Comparison of ENCODE assay signal across 8 cellular contexts in genomic region chr22:41367039-41367679, GRCh38. TPM values are rescaled to one million over a fixed set of nuclear protein-coding genes. Genes with fewer than 3 reads are reported as not detected.
DNase-seq lines count a peak whose midpoint lies in the region; ATAC-seq, FAIRE-seq and TF ChIP-seq lines count a peak whose summit lies in the region.

No MANE protein-coding gene starts in this region.

- H3K9ac ChIP-seq in GM12878 (ENCODE audit: control insufficient read depth, insufficient read depth, low read length): no peak overlapping the region
- H3K9ac ChIP-seq in rectal smooth muscle tissue (ENCODE audit: low read length): no peak overlapping the region

- no peak for TF ChIP-seq RAD21 in GM12878 (IDR thresholded peaks at IDR 0.05; ENCODE audit: insufficient read depth, low read depth, low read length)

- H2AFZ ChIP-seq in GM12878 (ENCODE audit: control insufficient read depth, low read depth, low read length): no peak overlapping the region

- intact Hi-C loops in GM12878 (cut with micrococcal nuclease; ENCODE audit: unreplicated experiment): no loop called here
- intact Hi-C loops in right cardiac atrium (cut with DNase I): no loop called here

- no peaks in the 10 kb centered on the region for H3K79me2 ChIP-seq in GM12878 (ENCODE audit: control insufficient read depth, insufficient read depth, low read length)

- H3K27me3 ChIP-seq in GM12878 (replicated peaks in 1 of 2; ENCODE audit: control insufficient read depth in 2 of 2, insufficient read depth in 2 of 2, low read length in 1 of 2) (peaks cover 0 to 3% of the 10 kb centered on the region in 2 experiments; a peak in 1 of 4 replicates), right cardiac atrium (ENCODE audit: control insufficient read depth, insufficient read depth) (no peaks in the 10 kb centered on the region), rectal smooth muscle tissue (ENCODE audit: control insufficient read depth, insufficient read depth, low read length) (no peaks in the 10 kb centered on the region)

- no peak overlapping the region for H3K4me2 ChIP-seq in GM12878 (ENCODE audit: control insufficient read depth, insufficient read depth)

- CTCF ChIA-PET in GM12878 (lab: Yijun Ruan, JAX): interaction anchor here (1.5 kb wide), 1 partner anchor 37 kb away, joined by 3 read pairs; no protein-coding TSS in a partner anchor

- H3K36me3 ChIP-seq in GM12878 (ENCODE audit: control insufficient read depth in 2 of 2, insufficient read depth in 2 of 2, low read length in 1 of 2) (no peaks in the 10 kb centered on the region), rectal smooth muscle tissue (ENCODE audit: control insufficient read depth, insufficient read depth, low read length) (no peaks in the 10 kb centered on the region)

- no peaks in the 10 kb centered on the region for H4K20me1 ChIP-seq in GM12878 (ENCODE audit: control insufficient read depth, insufficient read depth)

- RAD21 ChIA-PET in GM12878 (lab: Charles Lee; ENCODE audit: unreplicated experiment): no interaction called here

- TF ChIP-seq CTCF in HFF-Myc (IDR thresholded peaks at IDR 0.05; ENCODE audit: low read depth, low read length, missing control alignments) (peak; percentile 39), GM12878 (IDR thresholded peaks at IDR 0.05 in 2 of 3, conservative IDR thresholded peaks at IDR 0.05 in 1 of 3; ENCODE audit: control insufficient read depth in 2 of 3, extremely low read depth in 1 of 3, insufficient read depth in 1 of 3, low read depth in 3 of 3, low read length in 3 of 3) (no peak)

- H3K27ac ChIP-seq in GM12878 (ENCODE audit: control insufficient read depth, insufficient read depth) (no peak overlapping the region), right cardiac atrium (ENCODE audit: low read length) (peak overlapping the region; percentile 44), rectal smooth muscle tissue (ENCODE audit: low read depth, low read length) (peak overlapping the region; percentile 76)

- in situ Hi-C loops in GM12878 (cut with MboI): no loop called here

- DNase-seq in AML-193 (lab: John Stamatoyannopoulos, UW) (peak; percentile 73 to 78), HFF-Myc (ENCODE audit: extremely low read depth, low read depth) (peak; percentile 85), NCI-H774 (lab: John Stamatoyannopoulos, UW) (peak; percentile 82), GM12878 (ENCODE audit: low read depth, low spot score) (no peak), right cardiac atrium (peak; percentile 98 to 100 (median 99)), T-helper 9 cell (no peak)

- no peak for TF ChIP-seq POLR2A in GM12878 (IDR thresholded peaks at IDR 0.05; ENCODE audit: low read depth, low read length)

- no TSS peak for BruUV-seq in GM12878 (replicated peaks; lab: Mats Ljungman, UMichigan)

- SMC1A ChIA-PET in GM12878 (lab: Charles Lee; ENCODE audit: uncharacterized antibody, unreplicated experiment): no interaction called here

- no peaks in the 10 kb centered on the region for H3K4me1 ChIP-seq in GM12878 (ENCODE audit: control insufficient read depth, insufficient read depth, low read length)
- peaks cover 5% of the 10 kb centered on the region for H3K4me1 ChIP-seq in right cardiac atrium (ENCODE audit: control insufficient read depth, insufficient read depth, low read length)
- H3K4me1 ChIP-seq in rectal smooth muscle tissue (ENCODE audit: control insufficient read depth, insufficient read depth, low read length): peaks cover 12% of the 10 kb centered on the region

- POLR2A ChIA-PET in GM12878 (lab: Charles Lee): no interaction called here

- ATAC-seq in GM12878: peak; percentile 57
- ATAC-seq in right cardiac atrium: peak; percentile 96 to 97
- ATAC-seq in HG03139 (IDR thresholded peaks at IDR 0.05; ENCODE audit: unreplicated experiment): no peak

- WGBS in GM12878 (ENCODE audit: insufficient coverage, insufficient replicate concordance, low lambda C conversion rate, missing lambda C conversion rate): 10% methylated on average over 14 of the region's 21 CpGs
- 3% methylated on average over 21 of the region's 21 CpGs for WGBS in right cardiac atrium

- no peak for FAIRE-seq in GM12878 (lab: Jason Lieb, UNC)

- H3K4me3 ChIP-seq in HFF-Myc (replicated peaks; ENCODE audit: low read depth, low read length): peak overlapping the region; percentile 31
- no peak overlapping the region for H3K4me3 ChIP-seq in GM12878
- H3K4me3 ChIP-seq in right cardiac atrium (ENCODE audit: low read length): peak overlapping the region; percentile 1
- H3K4me3 ChIP-seq in rectal smooth muscle tissue (ENCODE audit: low read length): peak overlapping the region; percentile 75

- no peaks in the 10 kb centered on the region for H3K9me3 ChIP-seq in GM12878 (replicated peaks; ENCODE audit: control insufficient read depth, insufficient read depth, low read length)
- no peaks in the 10 kb centered on the region for H3K9me3 ChIP-seq in right cardiac atrium (ENCODE audit: control insufficient read depth, low read length)

- no peak for TF ChIP-seq EP300 in GM12878 (IDR thresholded peaks at IDR 0.05; ENCODE audit: borderline replicate concordance in 1 of 2, control insufficient read depth in 1 of 2, low read depth in 2 of 2, low read length in 2 of 2)

TF ChIP-seq in GM12878, 131 proteins besides CTCF, POLR2A, EP300 and RAD21:
- TF ChIP-seq BHLHE40 (IDR thresholded peaks at IDR 0.05; ENCODE audit: borderline replicate concordance in 1 of 2, low read depth in 2 of 2, low read length in 1 of 2) (0 out of 4 replicates have a peak, but pooled peaks of 1 of the 2 experiments have one; percentile 11), MXI1 (IDR thresholded peaks at IDR 0.05; ENCODE audit: low read depth, low read length) (no peak), PAX5 (IDR thresholded peaks at IDR 0.05; ENCODE audit: borderline replicate concordance, low read depth, low read length) (no peak), CHD4 (IDR thresholded peaks at IDR 0.05) (no peak), RCOR1 (conservative IDR thresholded peaks at IDR 0.05; ENCODE audit: low read depth, low read length) (no peak), LARP7 (IDR thresholded peaks at IDR 0.05) (no peak), USF1 (IDR thresholded peaks at IDR 0.05; ENCODE audit: borderline replicate concordance, extremely low read length, insufficient read depth, low read depth, low read length) (peak; percentile 72), TBL1XR1 (IDR thresholded peaks at IDR 0.05; ENCODE audit: low read depth, low read length) (no peak)

RNA-seq across cellular contexts. Expression of gene TEF, which starts 14.6 kb away (rescaled TPM):
- 1.7 TPM in 2 replicates for total RNA-seq in GM12878 (2013; cell fraction: nucleolus; rRNA removed)
- 3.1 and 3.6 TPM in 2 replicates for total RNA-seq in GM12878 (2014; rRNA removed)
- 1.7 and 2.0 TPM in 2 replicates for total RNA-seq in GM12878 (2014; rRNA removed; fragmentation: Illumina TruSeq; extraction: Trizol)
- total RNA-seq in GM12878 (2021): 4.9 and 5.8 TPM in 2 replicates
- polyA plus RNA-seq in GM12878 (2011; ENCODE audit: low read depth): 1.4 TPM
- 1.6 and 4.4 TPM in 2 replicates for polyA plus RNA-seq in GM12878 (2011; rRNA removed)
- polyA plus RNA-seq in GM12878 (2011; cell fraction: cytosol; rRNA removed): 2.8 and 4.0 TPM in 2 replicates
- 3.2 and 4.9 TPM in 2 replicates for polyA plus RNA-seq in GM12878 (2011; cell fraction: nucleus; rRNA removed)
- polyA plus RNA-seq in GM12878 (2012): 1.9 and 2.2 TPM in 2 replicates
- 2.2 and 4.1 TPM in 2 replicates for polyA plus RNA-seq in GM12878 (2014; fragmentation: Illumina TruSeq; extraction: Trizol)
- under 1 TPM; 0.23 to 0.27 TPM for polyA plus RNA-seq in GM12878 (2014; fragmentation: Nextera tagmentation; extraction: Ambion mirVana)
- 3.3 and 3.6 TPM in 2 replicates for polyA plus RNA-seq in GM12878 (2014; rRNA removed)
- 1 to 10 TPM; 2.4 to 3.0 TPM for polyA plus RNA-seq in GM12878 (2016; fragmentation: Nextera tagmentation; extraction: Ambion mirVana)
- polyA minus RNA-seq in GM12878 (2011; rRNA and poly(A)+ RNA removed): 4.1 and 4.2 TPM in 2 replicates
- 1.2 and 2.4 TPM in 2 replicates for polyA minus RNA-seq in GM12878 (2011; cell fraction: cytosol; rRNA and poly(A)+ RNA removed)
- 0.73 and 6.4 TPM in 2 replicates for polyA minus RNA-seq in GM12878 (2011; cell fraction: nucleus; rRNA and poly(A)+ RNA removed)
- 10 to 100 TPM; 12.4 to 27.5 (median 22.6) TPM for total RNA-seq in right cardiac atrium
- polyA plus RNA-seq in right cardiac atrium: 22.1 TPM

Comparison
In these comparisons a context has a peak if more than half of its experiments do, and no peak if none do; other contexts are left out.
1. DNase-seq: peak in AML-193 (2 of 2), HFF-Myc (single experiment), NCI-H774 (single experiment) and right cardiac atrium (3 of 3); none in GM12878 (single experiment) and T-helper 9 cell (single experiment).